In the genomic region with DNA sequence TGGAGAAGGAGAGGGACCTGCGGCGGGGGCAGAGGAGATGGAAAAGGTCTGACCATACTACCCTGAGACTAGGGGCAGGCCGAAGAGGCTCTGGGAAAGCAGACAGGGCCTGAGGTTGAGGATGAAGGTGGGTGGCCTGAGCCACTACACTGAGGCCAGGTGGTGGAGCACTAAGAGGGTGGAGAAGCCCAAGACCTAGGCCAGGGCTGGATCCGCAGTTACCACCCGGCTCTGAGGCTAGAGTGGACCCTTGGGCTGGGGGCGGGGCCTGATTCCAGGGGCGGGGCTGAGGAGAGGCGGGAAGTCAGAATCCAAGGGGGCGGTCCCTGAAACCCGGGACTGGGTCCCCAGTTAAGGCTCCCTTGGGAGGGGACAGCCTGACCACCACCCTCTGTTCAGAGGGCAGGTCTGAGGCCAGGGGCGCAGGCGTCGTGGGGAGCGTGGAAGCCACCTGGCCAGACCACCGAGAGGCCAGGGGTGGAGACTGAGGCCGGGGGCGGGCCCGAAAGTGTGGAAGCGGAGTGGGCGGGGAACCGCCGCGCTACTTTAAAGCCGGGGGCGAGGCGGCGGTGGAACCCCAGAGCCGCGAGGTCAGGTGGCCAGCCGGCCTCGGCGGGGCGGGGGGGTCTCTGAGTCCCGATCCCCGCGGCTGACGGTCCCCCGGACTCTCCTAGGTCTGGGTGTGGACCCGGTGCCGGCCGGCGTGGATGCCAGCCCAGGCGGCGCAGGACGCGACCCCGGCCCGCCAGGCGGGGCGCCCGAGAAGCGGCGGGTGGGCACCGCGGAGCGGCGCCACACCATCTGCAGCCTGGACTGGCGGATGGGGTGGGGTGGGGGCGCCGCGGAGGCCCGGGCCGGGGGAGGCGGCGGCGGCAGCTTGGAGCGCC, we compare ENCODE assay signal across 1 cellular context.
A peak's percentile ranks its signal among the peaks of the same experiment; 100 is the strongest.
TF ChIP-seq lines count a peak whose summit lies in the region.

No MANE protein-coding gene starts in this region.

TF ChIP-seq in HepG2, 621 proteins besides CTCF, POLR2A, EP300 and RAD21 (continued from another document and continues in another):
- peak; percentile 88; the same call in 1 of the 2 replicates for TF ChIP-seq ZNF782 (CRISPR knock-in tag; IDR thresholded peaks at IDR 0.05; ENCODE audit: borderline replicate concordance)
- TF ChIP-seq ATAD3A (CRISPR knock-in tag; IDR thresholded peaks at IDR 0.05): 0 out of 2 replicates have a peak, but pooled peaks have one; percentile 13
- no peak for TF ChIP-seq SIN3A (IDR thresholded peaks at IDR 0.05; ENCODE audit: borderline replicate concordance, low read depth, low read length)
- TF ChIP-seq ZNF724P (CRISPR knock-in tag; IDR thresholded peaks at IDR 0.05; ENCODE audit: borderline replicate concordance): peak; percentile 51; the same call in 1 of the 2 replicates
- TF ChIP-seq CENPX (CRISPR knock-in tag; IDR thresholded peaks at IDR 0.05): no peak
- TF ChIP-seq IKZF1 (IDR thresholded peaks at IDR 0.05): no peak
- TF ChIP-seq CREB1 (IDR thresholded peaks at IDR 0.05): no peak
- no peak for TF ChIP-seq CREB1 (CRISPR knock-in tag; IDR thresholded peaks at IDR 0.05)
- TF ChIP-seq GATAD2A (CRISPR knock-in tag; IDR thresholded peaks at IDR 0.05): no peak
- TF ChIP-seq ZNF749 (CRISPR knock-in tag; IDR thresholded peaks at IDR 0.05; ENCODE audit: borderline replicate concordance): no peak
- no peak for TF ChIP-seq ZNF382 (CRISPR knock-in tag; IDR thresholded peaks at IDR 0.05; ENCODE audit: borderline replicate concordance)
- no peak for TF ChIP-seq HNF4G (IDR thresholded peaks at IDR 0.05; ENCODE audit: borderline replicate concordance, low read depth, low read length)
- no peak for TF ChIP-seq HNF4G (CRISPR knock-in tag; IDR thresholded peaks at IDR 0.05; ENCODE audit: borderline replicate concordance, low read depth)
- TF ChIP-seq EED (CRISPR knock-in tag; IDR thresholded peaks at IDR 0.05): 0 out of 2 replicates have a peak, but pooled peaks have one; percentile 61
- TF ChIP-seq, protein P1, sequence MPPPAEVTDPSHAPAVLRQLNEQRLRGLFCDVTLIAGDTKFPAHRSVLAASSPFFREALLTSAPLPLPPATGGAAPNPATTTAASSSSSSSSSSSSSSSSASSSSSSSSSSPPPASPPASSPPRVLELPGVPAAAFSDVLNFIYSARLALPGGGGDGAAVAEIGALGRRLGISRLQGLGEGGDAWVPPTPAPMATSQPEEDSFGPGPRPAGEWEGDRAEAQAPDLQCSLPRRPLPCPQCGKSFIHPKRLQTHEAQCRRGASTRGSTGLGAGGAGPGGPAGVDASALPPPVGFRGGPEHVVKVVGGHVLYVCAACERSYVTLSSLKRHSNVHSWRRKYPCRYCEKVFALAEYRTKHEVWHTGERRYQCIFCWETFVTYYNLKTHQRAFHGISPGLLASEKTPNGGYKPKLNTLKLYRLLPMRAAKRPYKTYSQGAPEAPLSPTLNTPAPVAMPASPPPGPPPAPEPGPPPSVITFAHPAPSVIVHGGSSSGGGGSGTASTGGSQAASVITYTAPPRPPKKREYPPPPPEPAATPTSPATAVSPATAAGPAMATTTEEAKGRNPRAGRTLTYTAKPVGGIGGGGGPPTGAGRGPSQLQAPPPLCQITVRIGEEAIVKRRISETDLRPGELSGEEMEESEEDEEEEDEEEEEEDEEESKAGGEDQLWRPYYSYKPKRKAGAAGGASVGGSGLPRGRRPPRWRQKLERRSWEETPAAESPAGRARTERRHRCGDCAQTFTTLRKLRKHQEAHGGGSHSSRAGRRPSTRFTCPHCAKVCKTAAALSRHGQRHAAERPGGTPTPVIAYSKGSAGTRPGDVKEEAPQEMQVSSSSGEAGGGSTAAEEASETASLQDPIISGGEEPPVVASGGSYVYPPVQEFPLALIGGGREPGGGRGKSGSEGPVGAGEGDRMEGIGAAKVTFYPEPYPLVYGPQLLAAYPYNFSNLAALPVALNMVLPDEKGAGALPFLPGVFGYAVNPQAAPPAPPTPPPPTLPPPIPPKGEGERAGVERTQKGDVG (CRISPR knock-in tag; IDR thresholded peaks at IDR 0.05; ENCODE audit: borderline replicate concordance): no peak
- no peak for TF ChIP-seq NR2F6 (IDR thresholded peaks at IDR 0.05)
- no peak for TF ChIP-seq NR2F6 (CRISPR knock-in tag; IDR thresholded peaks at IDR 0.05)
- TF ChIP-seq ZNF124 (CRISPR knock-in tag; IDR thresholded peaks at IDR 0.05): no peak
- no peak for TF ChIP-seq HOXA9 (CRISPR knock-in tag; IDR thresholded peaks at IDR 0.05; ENCODE audit: borderline replicate concordance)
- no peak for TF ChIP-seq RORA (CRISPR knock-in tag; IDR thresholded peaks at IDR 0.05)
- TF ChIP-seq, protein P2, sequence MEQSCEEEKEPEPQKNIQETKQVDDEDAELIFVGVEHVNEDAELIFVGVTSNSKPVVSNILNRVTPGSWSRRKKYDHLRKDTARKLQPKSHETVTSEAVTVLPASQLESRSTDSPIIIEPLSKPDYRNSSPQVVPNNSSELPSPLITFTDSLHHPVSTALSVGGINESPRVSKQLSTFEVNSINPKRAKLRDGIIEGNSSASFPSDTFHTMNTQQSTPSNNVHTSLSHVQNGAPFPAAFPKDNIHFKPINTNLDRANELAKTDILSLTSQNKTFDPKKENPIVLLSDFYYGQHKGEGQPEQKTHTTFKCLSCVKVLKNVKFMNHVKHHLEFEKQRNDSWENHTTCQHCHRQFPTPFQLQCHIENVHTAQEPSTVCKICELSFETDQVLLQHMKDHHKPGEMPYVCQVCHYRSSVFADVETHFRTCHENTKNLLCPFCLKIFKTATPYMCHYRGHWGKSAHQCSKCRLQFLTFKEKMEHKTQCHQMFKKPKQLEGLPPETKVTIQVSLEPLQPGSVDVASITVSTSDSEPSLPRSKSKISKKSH (CRISPR knock-in tag; IDR thresholded peaks at IDR 0.05; ENCODE audit: borderline replicate concordance): peak; percentile 92
- no peak for TF ChIP-seq ZNF549 (CRISPR knock-in tag; IDR thresholded peaks at IDR 0.05)
- TF ChIP-seq, protein P3, sequence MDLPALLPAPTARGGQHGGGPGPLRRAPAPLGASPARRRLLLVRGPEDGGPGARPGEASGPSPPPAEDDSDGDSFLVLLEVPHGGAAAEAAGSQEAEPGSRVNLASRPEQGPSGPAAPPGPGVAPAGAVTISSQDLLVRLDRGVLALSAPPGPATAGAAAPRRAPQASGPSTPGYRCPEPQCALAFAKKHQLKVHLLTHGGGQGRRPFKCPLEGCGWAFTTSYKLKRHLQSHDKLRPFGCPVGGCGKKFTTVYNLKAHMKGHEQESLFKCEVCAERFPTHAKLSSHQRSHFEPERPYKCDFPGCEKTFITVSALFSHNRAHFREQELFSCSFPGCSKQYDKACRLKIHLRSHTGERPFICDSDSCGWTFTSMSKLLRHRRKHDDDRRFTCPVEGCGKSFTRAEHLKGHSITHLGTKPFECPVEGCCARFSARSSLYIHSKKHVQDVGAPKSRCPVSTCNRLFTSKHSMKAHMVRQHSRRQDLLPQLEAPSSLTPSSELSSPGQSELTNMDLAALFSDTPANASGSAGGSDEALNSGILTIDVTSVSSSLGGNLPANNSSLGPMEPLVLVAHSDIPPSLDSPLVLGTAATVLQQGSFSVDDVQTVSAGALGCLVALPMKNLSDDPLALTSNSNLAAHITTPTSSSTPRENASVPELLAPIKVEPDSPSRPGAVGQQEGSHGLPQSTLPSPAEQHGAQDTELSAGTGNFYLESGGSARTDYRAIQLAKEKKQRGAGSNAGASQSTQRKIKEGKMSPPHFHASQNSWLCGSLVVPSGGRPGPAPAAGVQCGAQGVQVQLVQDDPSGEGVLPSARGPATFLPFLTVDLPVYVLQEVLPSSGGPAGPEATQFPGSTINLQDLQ (CRISPR knock-in tag; IDR thresholded peaks at IDR 0.05): no peak
- TF ChIP-seq DMAP1 (CRISPR knock-in tag; IDR thresholded peaks at IDR 0.05): no peak
- peak; percentile 53; the same call in 1 of the 2 replicates for TF ChIP-seq ZSCAN20 (CRISPR knock-in tag; IDR thresholded peaks at IDR 0.05; ENCODE audit: borderline replicate concordance)
- TF ChIP-seq HNF4A (CRISPR knock-in tag; IDR thresholded peaks at IDR 0.05): no peak
- TF ChIP-seq XRCC5 (optimal IDR thresholded peaks at IDR 0.05; ENCODE audit: low read length): no peak
- TF ChIP-seq ZNF850 (CRISPR knock-in tag; conservative IDR thresholded peaks at IDR 0.05): no peak
- TF ChIP-seq, protein P4, sequence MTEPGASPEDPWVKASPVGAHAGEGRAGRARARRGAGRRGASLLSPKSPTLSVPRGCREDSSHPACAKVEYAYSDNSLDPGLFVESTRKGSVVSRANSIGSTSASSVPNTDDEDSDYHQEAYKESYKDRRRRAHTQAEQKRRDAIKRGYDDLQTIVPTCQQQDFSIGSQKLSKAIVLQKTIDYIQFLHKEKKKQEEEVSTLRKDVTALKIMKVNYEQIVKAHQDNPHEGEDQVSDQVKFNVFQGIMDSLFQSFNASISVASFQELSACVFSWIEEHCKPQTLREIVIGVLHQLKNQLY (CRISPR knock-in tag; IDR thresholded peaks at IDR 0.05): peak; percentile 21; the same call in 1 of the 2 replicates
- TF ChIP-seq, protein P5, sequence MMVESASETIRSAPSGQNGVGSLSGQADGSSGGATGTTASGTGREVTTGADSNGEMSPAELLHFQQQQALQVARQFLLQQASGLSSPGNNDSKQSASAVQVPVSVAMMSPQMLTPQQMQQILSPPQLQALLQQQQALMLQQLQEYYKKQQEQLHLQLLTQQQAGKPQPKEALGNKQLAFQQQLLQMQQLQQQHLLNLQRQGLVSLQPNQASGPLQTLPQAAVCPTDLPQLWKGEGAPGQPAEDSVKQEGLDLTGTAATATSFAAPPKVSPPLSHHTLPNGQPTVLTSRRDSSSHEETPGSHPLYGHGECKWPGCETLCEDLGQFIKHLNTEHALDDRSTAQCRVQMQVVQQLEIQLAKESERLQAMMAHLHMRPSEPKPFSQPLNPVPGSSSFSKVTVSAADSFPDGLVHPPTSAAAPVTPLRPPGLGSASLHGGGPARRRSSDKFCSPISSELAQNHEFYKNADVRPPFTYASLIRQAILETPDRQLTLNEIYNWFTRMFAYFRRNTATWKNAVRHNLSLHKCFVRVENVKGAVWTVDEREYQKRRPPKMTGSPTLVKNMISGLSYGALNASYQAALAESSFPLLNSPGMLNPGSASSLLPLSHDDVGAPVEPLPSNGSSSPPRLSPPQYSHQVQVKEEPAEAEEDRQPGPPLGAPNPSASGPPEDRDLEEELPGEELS (CRISPR knock-in tag; IDR thresholded peaks at IDR 0.05): 0 out of 2 replicates have a peak, but pooled peaks have one; percentile 10
- no peak for TF ChIP-seq KLF9 (CRISPR knock-in tag; IDR thresholded peaks at IDR 0.05; ENCODE audit: low read depth)
- TF ChIP-seq ZNF670 (CRISPR knock-in tag; IDR thresholded peaks at IDR 0.05; ENCODE audit: borderline replicate concordance): no peak
- TF ChIP-seq, protein P6, sequence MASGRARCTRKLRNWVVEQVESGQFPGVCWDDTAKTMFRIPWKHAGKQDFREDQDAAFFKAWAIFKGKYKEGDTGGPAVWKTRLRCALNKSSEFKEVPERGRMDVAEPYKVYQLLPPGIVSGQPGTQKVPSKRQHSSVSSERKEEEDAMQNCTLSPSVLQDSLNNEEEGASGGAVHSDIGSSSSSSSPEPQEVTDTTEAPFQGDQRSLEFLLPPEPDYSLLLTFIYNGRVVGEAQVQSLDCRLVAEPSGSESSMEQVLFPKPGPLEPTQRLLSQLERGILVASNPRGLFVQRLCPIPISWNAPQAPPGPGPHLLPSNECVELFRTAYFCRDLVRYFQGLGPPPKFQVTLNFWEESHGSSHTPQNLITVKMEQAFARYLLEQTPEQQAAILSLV (CRISPR knock-in tag; IDR thresholded peaks at IDR 0.05; ENCODE audit: borderline replicate concordance): peak; percentile 31; the same call in 1 of the 2 replicates
- TF ChIP-seq TEAD2 (CRISPR knock-in tag; IDR thresholded peaks at IDR 0.05): no peak
- no peak for TF ChIP-seq ZKSCAN1 (IDR thresholded peaks at IDR 0.05; ENCODE audit: low read length)
- TF ChIP-seq ZNF562 (CRISPR knock-in tag; IDR thresholded peaks at IDR 0.05; ENCODE audit: borderline replicate concordance): no peak
- no peak for TF ChIP-seq ZNF10 (CRISPR knock-in tag; IDR thresholded peaks at IDR 0.05; ENCODE audit: borderline replicate concordance, low read depth)
- TF ChIP-seq SSRP1 (CRISPR knock-in tag; IDR thresholded peaks at IDR 0.05): no peak
- TF ChIP-seq ZNF720 (CRISPR knock-in tag; IDR thresholded peaks at IDR 0.05): no peak
- 0 out of 2 replicates have a peak, but pooled peaks have one; percentile 68 for TF ChIP-seq ZNF232 (CRISPR knock-in tag; IDR thresholded peaks at IDR 0.05; ENCODE audit: borderline replicate concordance)
- TF ChIP-seq ZKSCAN8 (CRISPR knock-in tag; IDR thresholded peaks at IDR 0.05; ENCODE audit: borderline replicate concordance): no peak
- TF ChIP-seq U2AF1 (optimal IDR thresholded peaks at IDR 0.05; ENCODE audit: low read depth, low read length): no peak
- TF ChIP-seq SMC3 (IDR thresholded peaks at IDR 0.05; ENCODE audit: low read length): no peak
- no peak for TF ChIP-seq ZNF24 (IDR thresholded peaks at IDR 0.05)
- TF ChIP-seq MZF1 (CRISPR knock-in tag; IDR thresholded peaks at IDR 0.05; ENCODE audit: borderline replicate concordance): no peak
- no peak for TF ChIP-seq NFYC (CRISPR knock-in tag; IDR thresholded peaks at IDR 0.05)
- no peak for TF ChIP-seq ATM (IDR thresholded peaks at IDR 0.05; ENCODE audit: borderline replicate concordance)
- TF ChIP-seq SETDB1 (CRISPR knock-in tag; IDR thresholded peaks at IDR 0.05; ENCODE audit: borderline replicate concordance): no peak
- no peak for TF ChIP-seq ZNF430 (CRISPR knock-in tag; IDR thresholded peaks at IDR 0.05)
- no peak for TF ChIP-seq KMT2A (CRISPR knock-in tag; IDR thresholded peaks at IDR 0.05)
- no peak for TF ChIP-seq RFX3 (CRISPR knock-in tag; IDR thresholded peaks at IDR 0.05)
- TF ChIP-seq, protein P7, sequence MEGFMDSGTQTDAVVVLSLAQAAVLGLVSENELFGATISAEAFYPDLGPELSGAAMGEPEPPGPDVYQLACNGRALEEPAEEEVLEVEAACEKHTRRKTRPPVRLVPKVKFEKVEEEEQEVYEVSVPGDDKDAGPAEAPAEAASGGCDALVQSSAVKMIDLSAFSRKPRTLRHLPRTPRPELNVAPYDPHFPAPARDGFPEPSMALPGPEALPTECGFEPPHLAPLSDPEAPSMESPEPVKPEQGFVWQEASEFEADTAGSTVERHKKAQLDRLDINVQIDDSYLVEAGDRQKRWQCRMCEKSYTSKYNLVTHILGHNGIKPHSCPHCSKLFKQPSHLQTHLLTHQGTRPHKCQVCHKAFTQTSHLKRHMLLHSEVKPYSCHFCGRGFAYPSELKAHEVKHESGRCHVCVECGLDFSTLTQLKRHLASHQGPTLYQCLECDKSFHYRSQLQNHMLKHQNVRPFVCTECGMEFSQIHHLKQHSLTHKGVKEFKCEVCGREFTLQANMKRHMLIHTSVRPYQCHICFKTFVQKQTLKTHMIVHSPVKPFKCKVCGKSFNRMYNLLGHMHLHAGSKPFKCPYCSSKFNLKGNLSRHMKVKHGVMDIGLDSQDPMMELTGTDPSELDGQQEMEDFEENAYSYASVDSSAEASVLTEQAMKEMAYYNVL (CRISPR knock-in tag; IDR thresholded peaks at IDR 0.05; ENCODE audit: borderline replicate concordance): 0 out of 2 replicates have a peak, but pooled peaks have one; percentile 30
- TF ChIP-seq, protein P8, sequence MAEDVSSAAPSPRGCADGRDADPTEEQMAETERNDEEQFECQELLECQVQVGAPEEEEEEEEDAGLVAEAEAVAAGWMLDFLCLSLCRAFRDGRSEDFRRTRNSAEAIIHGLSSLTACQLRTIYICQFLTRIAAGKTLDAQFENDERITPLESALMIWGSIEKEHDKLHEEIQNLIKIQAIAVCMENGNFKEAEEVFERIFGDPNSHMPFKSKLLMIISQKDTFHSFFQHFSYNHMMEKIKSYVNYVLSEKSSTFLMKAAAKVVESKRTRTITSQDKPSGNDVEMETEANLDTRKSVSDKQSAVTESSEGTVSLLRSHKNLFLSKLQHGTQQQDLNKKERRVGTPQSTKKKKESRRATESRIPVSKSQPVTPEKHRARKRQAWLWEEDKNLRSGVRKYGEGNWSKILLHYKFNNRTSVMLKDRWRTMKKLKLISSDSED (CRISPR knock-in tag; IDR thresholded peaks at IDR 0.05): no peak
- no peak for TF ChIP-seq HOXD1 (CRISPR knock-in tag; IDR thresholded peaks at IDR 0.05)
- TF ChIP-seq PAX8 (CRISPR knock-in tag; IDR thresholded peaks at IDR 0.05; ENCODE audit: borderline replicate concordance): peak; percentile 81; the same call in 1 of the 2 replicates
